24 cellular contexts compared by ENCODE assay signal in genomic region chr12:132649226-132649945, GRCh38. TPM values are rescaled to one million over a fixed set of nuclear protein-coding genes. Genes with fewer than 3 reads are reported as not detected.
DNase-seq lines count a peak whose midpoint lies in the region; ATAC-seq, FAIRE-seq and TF ChIP-seq lines count a peak whose summit lies in the region.
"Had no signal": no experiment of that assay in that cellular context is flagged by ENCODE, and none has a peak within 500 bp of the region (broad histone marks: within the 10 kb centered on the region; RNA-seq: fewer than 3 reads in every experiment).

No MANE protein-coding gene starts in this region.

- no peak overlapping the region for H2BK120ac ChIP-seq in neuronal stem cell (ENCODE audit: low read depth, low read length)

- H3K4ac ChIP-seq in neuronal stem cell (ENCODE audit: low read length), result no peak overlapping the region

- H3K9ac ChIP-seq in GM12878 (ENCODE audit: control insufficient read depth, insufficient read depth, low read length), result no peak overlapping the region
- no peak overlapping the region for H3K9ac ChIP-seq in neuronal stem cell (ENCODE audit: low read depth, low read length, poor library complexity)
- H3K9ac ChIP-seq: BLaER1 treated with 17β-estradiol and CSF1 and Interleukin-3, amounts not matched to agents 10 nM and 100 nM had no signal

- TF ChIP-seq CTCF in GM12878 (IDR thresholded peaks at IDR 0.05 in 2 of 3, conservative IDR thresholded peaks at IDR 0.05 in 1 of 3; ENCODE audit: control insufficient read depth in 2 of 3, extremely low read depth in 1 of 3, insufficient read depth in 1 of 3, low read depth in 3 of 3, low read length in 3 of 3), result no peak
- no peak for TF ChIP-seq CTCF in foreskin fibroblast (IDR thresholded peaks at IDR 0.05; ENCODE audit: low read depth, low read length)

- no peak for TF ChIP-seq EP300 in GM12878 (IDR thresholded peaks at IDR 0.05; ENCODE audit: borderline replicate concordance in 1 of 2, control insufficient read depth in 1 of 2, low read depth in 2 of 2, low read length in 2 of 2)

- POLR2A ChIA-PET in GM12878 (lab: Charles Lee), result no interaction called here

- no peak for FAIRE-seq in GM12878 (lab: Jason Lieb, UNC)
- FAIRE-seq: GM18507 had no signal

- H2BK5ac ChIP-seq in neuronal stem cell (ENCODE audit: low read length), result peak overlapping the region; percentile 87

- peak overlapping the region; percentile 10 for H2BK12ac ChIP-seq in neuronal stem cell (ENCODE audit: low read length)

- H3K27ac ChIP-seq in GM12878 (ENCODE audit: control insufficient read depth, insufficient read depth) (no peak overlapping the region), neuronal stem cell (replicated peaks; ENCODE audit: low read length) (no peak overlapping the region)
- H3K27ac ChIP-seq: BLaER1 treated with 17β-estradiol and CSF1 and Interleukin-3, amounts not matched to agents 10 nM and 100 nM had no signal

- H2AFZ ChIP-seq in GM12878 (ENCODE audit: control insufficient read depth, low read depth, low read length) (no peak overlapping the region), neuronal stem cell (ENCODE audit: low read length) (no peak overlapping the region)
- H2AFZ ChIP-seq: GM23338 had no signal

- no peak for TF ChIP-seq RAD21 in GM12878 (IDR thresholded peaks at IDR 0.05; ENCODE audit: insufficient read depth, low read depth, low read length)

- H3K18ac ChIP-seq in neuronal stem cell (ENCODE audit: low read length), result no peak overlapping the region

- H2AK5ac ChIP-seq in neuronal stem cell (ENCODE audit: low read depth, low read length), result no peak overlapping the region

- in situ Hi-C loops in GM12878 (cut with MboI), result no loop called here

- 95% methylated on average over 27 of the region's 27 CpGs for WGBS in GM12878 (ENCODE audit: insufficient coverage, insufficient replicate concordance, low lambda C conversion rate, missing lambda C conversion rate)
- WGBS in neuronal stem cell (ENCODE audit: extremely low coverage in 2 of 2, insufficient read length in 2 of 2, insufficient replicate concordance in 1 of 2), 2 donors, result no CpG with 5 or more reads among the region's 27 CpGs

- H3K79me2 ChIP-seq in GM12878 (ENCODE audit: control insufficient read depth, insufficient read depth, low read length), result no peaks in the 10 kb centered on the region

- RAD21 ChIA-PET in GM12878 (lab: Charles Lee; ENCODE audit: unreplicated experiment), result no interaction called here

- intact Hi-C loops in GM12878 (cut with micrococcal nuclease; ENCODE audit: unreplicated experiment), result no loop called here

- H3K23ac ChIP-seq in neuronal stem cell (ENCODE audit: low read depth, low read length, poor library complexity), result no peak overlapping the region

- CTCF ChIA-PET in GM12878 (lab: Yijun Ruan, JAX), result no interaction called here

- no peak overlapping the region for H4K91ac ChIP-seq in neuronal stem cell (ENCODE audit: low read depth, low read length, poor library complexity)

- peak overlapping the region; percentile 17 for H4K8ac ChIP-seq in neuronal stem cell (ENCODE audit: low read depth, low read length)

- no peak overlapping the region for H3K4me2 ChIP-seq in GM12878 (ENCODE audit: control insufficient read depth, insufficient read depth)
- no peak overlapping the region for H3K4me2 ChIP-seq in neuronal stem cell (ENCODE audit: insufficient read depth, low read length, poor library complexity, severe bottlenecking)
- H3K4me2 ChIP-seq: BLaER1 treated with 17β-estradiol and CSF1 and Interleukin-3, amounts not matched to agents 10 nM and 100 nM; GM23338 had no signal

- H2BK15ac ChIP-seq in neuronal stem cell (ENCODE audit: low read length), result no peak overlapping the region

- no peak overlapping the region for H3K4me3 ChIP-seq in GM12878
- H3K4me3 ChIP-seq in neuronal stem cell (ENCODE audit: low read length in 2 of 2), result no peak overlapping the region
- H3K4me3 ChIP-seq in foreskin fibroblast (ENCODE audit: low read depth in 1 of 2, low read length in 2 of 2), result no peak overlapping the region
- H3K4me3 ChIP-seq: BLaER1 treated with 17β-estradiol and CSF1 and Interleukin-3, amounts not matched to agents 10 nM and 100 nM; GM23338; HAP-1 had no signal

- H3K27me3 ChIP-seq in GM12878 (replicated peaks in 1 of 2; ENCODE audit: control insufficient read depth in 2 of 2, insufficient read depth in 2 of 2, low read length in 1 of 2) (no peaks in the 10 kb centered on the region), neuronal stem cell (ENCODE audit: control insufficient read depth in 3 of 3, insufficient read depth in 3 of 3, low read depth in 1 of 3, low read length in 3 of 3) (no peaks in the 10 kb centered on the region)
- H3K27me3 ChIP-seq: BLaER1 treated with 17β-estradiol and CSF1 and Interleukin-3, amounts not matched to agents 10 nM and 100 nM had no signal

- H3K36me3 ChIP-seq in GM12878 (ENCODE audit: control insufficient read depth in 2 of 2, insufficient read depth in 2 of 2, low read length in 1 of 2), result peaks cover 2 to 23% of the 10 kb centered on the region in 2 experiments
- peaks cover 45 to 96% of the 10 kb centered on the region in 2 donors for H3K36me3 ChIP-seq in neuronal stem cell (replicated peaks in 1 of 2; ENCODE audit: control insufficient read depth in 2 of 2, insufficient read depth in 2 of 2, low read length in 2 of 2)

- H3K14ac ChIP-seq in neuronal stem cell (ENCODE audit: low read length), result peak overlapping the region; percentile 38

- TF ChIP-seq POLR2A in GM12878 (IDR thresholded peaks at IDR 0.05; ENCODE audit: low read depth, low read length), result peak; percentile 26; the same call in 1 of the 2 replicates

- H3K79me1 ChIP-seq in neuronal stem cell (ENCODE audit: low read depth, low read length), result no peaks in the 10 kb centered on the region

- SMC1A ChIA-PET in GM12878 (lab: Charles Lee; ENCODE audit: uncharacterized antibody, unreplicated experiment), result no interaction called here

- no peak for ATAC-seq in GM12878
- peak; percentile 20 for ATAC-seq in esophagus mucosa
- ATAC-seq in GM18873 (IDR thresholded peaks at IDR 0.05; ENCODE audit: low FRiP score, unreplicated experiment), result no peak
- ATAC-seq: CD8-positive, alpha-beta T cell; GM23338 had no signal

- BruUV-seq in GM12878 (replicated peaks; lab: Mats Ljungman, UMichigan), result no TSS peak

- DNase-seq in GM12878 (ENCODE audit: low read depth, low spot score), result no peak
- DNase-seq in neuronal stem cell (ENCODE audit: low spot score), result no peak
- no peak for DNase-seq in foreskin fibroblast
- DNase-seq in KG1 (lab: John Stamatoyannopoulos, UW), result no peak
- no peak for DNase-seq in HUDEP-2 (lab: John Stamatoyannopoulos, UW; ENCODE audit: unreplicated experiment in 76 of 76)
- DNase-seq: CD8-positive, alpha-beta T cell; IMR-90; Karpas-422; NCI-H187; NCI-H446; NCI-H526; OCI-M1; Right ventricle myocardium superior had no signal

- H3K9me3 ChIP-seq in GM12878 (replicated peaks; ENCODE audit: control insufficient read depth, insufficient read depth, low read length), result no peaks in the 10 kb centered on the region
- peaks cover 0 to 2% of the 10 kb centered on the region in 2 donors for H3K9me3 ChIP-seq in neuronal stem cell (replicated peaks in 1 of 2; ENCODE audit: control insufficient read depth in 2 of 2, insufficient read depth in 1 of 2, low read depth in 1 of 2, low read length in 2 of 2)
- H3K9me3 ChIP-seq: BLaER1 treated with 17β-estradiol and CSF1 and Interleukin-3, amounts not matched to agents 10 nM and 100 nM; HAP-1 had no signal

- no peaks in the 10 kb centered on the region for H4K20me1 ChIP-seq in GM12878 (ENCODE audit: control insufficient read depth, insufficient read depth)

- H3K4me1 ChIP-seq in GM12878 (ENCODE audit: control insufficient read depth, insufficient read depth, low read length) (no peaks in the 10 kb centered on the region), neuronal stem cell (ENCODE audit: control insufficient read depth in 2 of 2, insufficient read depth in 1 of 2, low read depth in 1 of 2, low read length in 2 of 2) (no peaks in the 10 kb centered on the region)
- H3K4me1 ChIP-seq: BLaER1 treated with 17β-estradiol and CSF1 and Interleukin-3, amounts not matched to agents 10 nM and 100 nM; HAP-1 had no signal

RNA-seq across cellular contexts. Expression of gene P2RX2, which starts 30.8 kb away (rescaled TPM):
- not detected in 2 replicates for total RNA-seq in GM12878 (2013; cell fraction: nucleolus; rRNA removed)
- total RNA-seq in GM12878 (2014; rRNA removed) (not detected in 2 replicates), GM12878 (2014; rRNA removed; fragmentation: Illumina TruSeq; extraction: Trizol) (not detected in 2 replicates), GM12878 (2021) (not detected in 2 replicates), esophagus mucosa (not detected)
- not detected for polyA plus RNA-seq in GM12878 (2011; ENCODE audit: low read depth)
- polyA plus RNA-seq in GM12878 (2011; rRNA removed) (not detected in 2 replicates), GM12878 (2014; fragmentation: Illumina TruSeq; extraction: Trizol) (not detected in 2 replicates), GM12878 (2014; fragmentation: Nextera tagmentation; extraction: Ambion mirVana) (not detected), GM12878 (2014; rRNA removed) (not detected in 2 replicates), GM12878 (2016; fragmentation: Nextera tagmentation; extraction: Ambion mirVana) (not detected)
- not detected in 2 replicates for polyA plus RNA-seq in GM12878 (2011; cell fraction: cytosol; rRNA removed)
- polyA plus RNA-seq in GM12878 (2011; cell fraction: nucleus; rRNA removed), result not detected in 2 replicates
- polyA plus RNA-seq in GM12878 (2012), result not detected in 2 replicates
- not detected in 2 replicates for polyA minus RNA-seq in GM12878 (2011; rRNA and poly(A)+ RNA removed)
- polyA minus RNA-seq in GM12878 (2011; cell fraction: cytosol; rRNA and poly(A)+ RNA removed), result not detected in 2 replicates
- not detected in 2 replicates for polyA minus RNA-seq in GM12878 (2011; cell fraction: nucleus; rRNA and poly(A)+ RNA removed)
- 0.14 TPM for polyA plus RNA-seq in neuronal stem cell (2013, experiment 1 of 2)
- 0.11 TPM for polyA plus RNA-seq in neuronal stem cell (2013, experiment 2 of 2)
- total RNA-seq: CD8-positive, alpha-beta T cell; HT1080; IMR-90; M059J; Right ventricle myocardium superior; RPMI7951; SK-MEL-5 had no signal
- polyA plus RNA-seq: IMR-90 had no signal

RNA-seq across cellular contexts. Expression of gene POLE, which starts 37.8 kb away (rescaled TPM):
- 207 and 245 TPM in 2 replicates for total RNA-seq in GM12878 (2013; cell fraction: nucleolus; rRNA removed)
- 56.1 and 69.6 TPM in 2 replicates for total RNA-seq in GM12878 (2014; rRNA removed)
- total RNA-seq in GM12878 (2014; rRNA removed; fragmentation: Illumina TruSeq; extraction: Trizol), result 24.8 and 26.7 TPM in 2 replicates
- 86.8 and 103 TPM in 2 replicates for total RNA-seq in GM12878 (2021)
- polyA plus RNA-seq in GM12878 (2011; ENCODE audit: low read depth), result 26.2 TPM
- polyA plus RNA-seq in GM12878 (2011; rRNA removed), result 21.4 and 43.6 TPM in 2 replicates
- polyA plus RNA-seq in GM12878 (2011; cell fraction: cytosol; rRNA removed), result 34.1 and 49.3 TPM in 2 replicates
- polyA plus RNA-seq in GM12878 (2011; cell fraction: nucleus; rRNA removed), result 389 and 485 TPM in 2 replicates
- polyA plus RNA-seq in GM12878 (2012), result 40.1 and 40.7 TPM in 2 replicates
- polyA plus RNA-seq in GM12878 (2014; fragmentation: Illumina TruSeq; extraction: Trizol), result 29.8 and 50.0 TPM in 2 replicates
- 1 to 10 TPM; 2.3 to 3.5 TPM for polyA plus RNA-seq in GM12878 (2014; fragmentation: Nextera tagmentation; extraction: Ambion mirVana)
- polyA plus RNA-seq in GM12878 (2014; rRNA removed), result 84.2 and 91.5 TPM in 2 replicates
- 10 to 100 TPM; 28.7 to 30.6 TPM for polyA plus RNA-seq in GM12878 (2016; fragmentation: Nextera tagmentation; extraction: Ambion mirVana)
- 94.9 and 113 TPM in 2 replicates for polyA minus RNA-seq in GM12878 (2011; rRNA and poly(A)+ RNA removed)
- 56.0 and 75.9 TPM in 2 replicates for polyA minus RNA-seq in GM12878 (2011; cell fraction: cytosol; rRNA and poly(A)+ RNA removed)
- polyA minus RNA-seq in GM12878 (2011; cell fraction: nucleus; rRNA and poly(A)+ RNA removed), result 192 and 321 TPM in 2 replicates
- 23.4 TPM for total RNA-seq in esophagus mucosa
- polyA plus RNA-seq in neuronal stem cell (2013, experiment 1 of 2), result 34.0 TPM
- polyA plus RNA-seq in neuronal stem cell (2013, experiment 2 of 2), result 33.7 TPM

RNA-seq across cellular contexts. Expression of gene PXMP2, which starts 38.0 kb away (rescaled TPM):
- total RNA-seq in GM12878 (2013; cell fraction: nucleolus; rRNA removed), result 4.5 and 6.7 TPM in 2 replicates
- 61.5 and 65.0 TPM in 2 replicates for total RNA-seq in GM12878 (2014; rRNA removed)
- 37.6 and 38.1 TPM in 2 replicates for total RNA-seq in GM12878 (2014; rRNA removed; fragmentation: Illumina TruSeq; extraction: Trizol)
- total RNA-seq in GM12878 (2021), result 40.9 and 41.5 TPM in 2 replicates
- 9.8 TPM for polyA plus RNA-seq in GM12878 (2011; ENCODE audit: low read depth)
- 31.6 and 36.4 TPM in 2 replicates for polyA plus RNA-seq in GM12878 (2011; rRNA removed)
- polyA plus RNA-seq in GM12878 (2011; cell fraction: cytosol; rRNA removed), result 46.6 and 57.4 TPM in 2 replicates
- 25.1 and 30.4 TPM in 2 replicates for polyA plus RNA-seq in GM12878 (2011; cell fraction: nucleus; rRNA removed)
- 29.3 and 31.8 TPM in 2 replicates for polyA plus RNA-seq in GM12878 (2012)
- polyA plus RNA-seq in GM12878 (2014; fragmentation: Illumina TruSeq; extraction: Trizol), result 18.4 and 42.6 TPM in 2 replicates
- 10 to 100 TPM in 1 of 2 experiments, 1 to 10 TPM in 1; 4.0 to 10.3 TPM for polyA plus RNA-seq in GM12878 (2014; fragmentation: Nextera tagmentation; extraction: Ambion mirVana)
- polyA plus RNA-seq in GM12878 (2014; rRNA removed), result 68.5 and 73.6 TPM in 2 replicates
- 10 to 100 TPM; 66.7 to 97.8 TPM for polyA plus RNA-seq in GM12878 (2016; fragmentation: Nextera tagmentation; extraction: Ambion mirVana)
- polyA minus RNA-seq in GM12878 (2011; rRNA and poly(A)+ RNA removed), result 11.2 and 15.8 TPM in 2 replicates
- 9.6 and 11.4 TPM in 2 replicates for polyA minus RNA-seq in GM12878 (2011; cell fraction: cytosol; rRNA and poly(A)+ RNA removed)
- polyA minus RNA-seq in GM12878 (2011; cell fraction: nucleus; rRNA and poly(A)+ RNA removed), result 4.0 and 8.3 TPM in 2 replicates
- total RNA-seq in esophagus mucosa, result 12.3 TPM
- polyA plus RNA-seq in neuronal stem cell (2013, experiment 1 of 2), result 19.8 TPM
- polyA plus RNA-seq in neuronal stem cell (2013, experiment 2 of 2), result 22.6 TPM

RNA-seq across cellular contexts. Expression of gene LRCOL1, which starts 39.0 kb away (rescaled TPM):
- total RNA-seq in GM12878 (2013; cell fraction: nucleolus; rRNA removed), result not detected in 2 replicates
- not detected in 2 replicates for total RNA-seq in GM12878 (2014; rRNA removed)
- not detected in 2 replicates for total RNA-seq in GM12878 (2014; rRNA removed; fragmentation: Illumina TruSeq; extraction: Trizol)
- not detected in 2 replicates for total RNA-seq in GM12878 (2021)
- polyA plus RNA-seq in GM12878 (2011; ENCODE audit: low read depth), result not detected
- polyA plus RNA-seq in GM12878 (2011; rRNA removed), result not detected in 2 replicates
- not detected in 2 replicates for polyA plus RNA-seq in GM12878 (2011; cell fraction: cytosol; rRNA removed)
- polyA plus RNA-seq in GM12878 (2011; cell fraction: nucleus; rRNA removed), result 0.27 TPM in 1 of 2 replicates, not detected in the other
- not detected in 2 replicates for polyA plus RNA-seq in GM12878 (2012)
- not detected in 2 replicates for polyA plus RNA-seq in GM12878 (2014; fragmentation: Illumina TruSeq; extraction: Trizol)
- not detected for polyA plus RNA-seq in GM12878 (2014; fragmentation: Nextera tagmentation; extraction: Ambion mirVana)
- not detected in 2 replicates for polyA plus RNA-seq in GM12878 (2014; rRNA removed)
- polyA plus RNA-seq in GM12878 (2016; fragmentation: Nextera tagmentation; extraction: Ambion mirVana), result not detected
- not detected in 2 replicates for polyA minus RNA-seq in GM12878 (2011; rRNA and poly(A)+ RNA removed)
- not detected in 2 replicates for polyA minus RNA-seq in GM12878 (2011; cell fraction: cytosol; rRNA and poly(A)+ RNA removed)
- polyA minus RNA-seq in GM12878 (2011; cell fraction: nucleus; rRNA and poly(A)+ RNA removed), result not detected in 2 replicates
- total RNA-seq in esophagus mucosa, result 0.32 TPM
- polyA plus RNA-seq in neuronal stem cell (2013, experiment 1 of 2), result 0.46 TPM
- 0.55 TPM for polyA plus RNA-seq in neuronal stem cell (2013, experiment 2 of 2)
- total RNA-seq: CD8-positive, alpha-beta T cell; G401; HT1080; IMR-90; M059J; Right ventricle myocardium superior; RPMI7951; SK-MEL-5 had no signal
- polyA plus RNA-seq: GM23338 had no signal
